In the genomic region with DNA sequence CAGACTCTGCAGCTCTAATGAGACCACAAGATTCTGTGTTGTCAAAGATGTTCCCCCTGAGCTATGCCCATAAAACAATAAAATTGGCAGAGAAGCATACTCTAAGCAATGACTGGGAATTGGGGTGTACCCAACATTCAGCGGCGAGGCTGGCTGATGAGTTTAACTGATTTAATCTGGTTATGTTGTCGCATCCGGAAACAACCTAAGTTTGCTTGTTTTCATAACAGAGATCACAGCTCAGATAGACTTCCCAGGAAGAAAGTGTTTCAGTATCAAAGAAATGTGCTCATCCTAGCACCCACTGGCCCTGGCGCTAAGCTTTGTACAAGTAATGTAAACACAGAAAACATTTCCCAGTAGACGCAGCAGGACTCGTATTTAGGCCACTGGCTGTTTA, we compare ENCODE assay signal across 16 cellular contexts. TPM values are rescaled to one million over a fixed set of nuclear protein-coding genes. Genes with fewer than 3 reads are reported as not detected.
DNase-seq lines count a peak whose midpoint lies in the region; TF ChIP-seq lines count a peak whose summit lies in the region.
"Had no signal": no experiment of that assay in that cellular context is flagged by ENCODE, and none has a peak within 500 bp of the region (broad histone marks: within the 10 kb centered on the region; RNA-seq: fewer than 3 reads in every experiment).

No MANE protein-coding gene starts in this region.

- no peaks in the 10 kb centered on the region for H3K27me3 ChIP-seq in prostate gland (replicated peaks; ENCODE audit: insufficient read depth)
- H3K27me3 ChIP-seq: BLaER1 treated with 17β-estradiol and CSF1 and Interleukin-3, amounts not matched to agents 10 nM and 100 nM had no signal

- 13% methylated on average over 7 of the region's 7 CpGs for WGBS in prostate gland

- H3K4me3 Mint-ChIP-seq in HFFc6, result no peak overlapping the region
- no peak overlapping the region for H3K4me3 Mint-ChIP-seq in chondrocyte (ENCODE audit: unreplicated experiment)
- H3K4me3 Mint-ChIP-seq in activated T-cell treated with anti-CD3 and anti-CD28 coated beads, Interleukin-2, amount 50 U/mL, for 24 hours, result no peak overlapping the region
- H3K4me3 Mint-ChIP-seq: GM23338 had no signal

- H3K36me3 Mint-ChIP-seq in HFFc6 (ENCODE audit: low read depth) (peaks cover 10% of the 10 kb centered on the region; the same call in 1 of the 2 replicates), chondrocyte (ENCODE audit: low read depth) (peaks cover 6% of the 10 kb centered on the region)
- no peaks in the 10 kb centered on the region for H3K36me3 Mint-ChIP-seq in activated T-cell treated with anti-CD3 and anti-CD28 coated beads, Interleukin-2, amount 50 U/mL, for 24 hours (ENCODE audit: low read depth)

- no peaks in the 10 kb centered on the region for H3K9me3 Mint-ChIP-seq in HFFc6
- H3K9me3 Mint-ChIP-seq in chondrocyte (ENCODE audit: low read depth), result no peaks in the 10 kb centered on the region
- no peaks in the 10 kb centered on the region for H3K9me3 Mint-ChIP-seq in activated T-cell treated with anti-CD3 and anti-CD28 coated beads, Interleukin-2, amount 50 U/mL, for 24 hours
- H3K9me3 Mint-ChIP-seq: GM23338 had no signal

- H3K27ac Mint-ChIP-seq in HFFc6, result peak overlapping the region; percentile 65; the same call in 1 of the 2 replicates
- H3K27ac Mint-ChIP-seq in chondrocyte (ENCODE audit: unreplicated experiment), result peak overlapping the region; percentile 11
- H3K27ac Mint-ChIP-seq in activated T-cell treated with anti-CD3 and anti-CD28 coated beads, Interleukin-2, amount 50 U/mL, for 24 hours, result no peak overlapping the region
- H3K27ac Mint-ChIP-seq: GM23338 had no signal

- no peaks in the 10 kb centered on the region for H3K9me3 ChIP-seq in prostate gland
- H3K9me3 ChIP-seq: A549; BLaER1 treated with 17β-estradiol and CSF1 and Interleukin-3, amounts not matched to agents 10 nM and 100 nM had no signal

- TF ChIP-seq POLR2A in prostate gland (IDR thresholded peaks at IDR 0.05), result no peak

- intact Hi-C loops in prostate gland (cut with DNase I), result loop anchor here (10.0 kb wide), 1 partner anchor 474 kb away; no protein-coding TSS in a partner anchor

- H3K4me1 Mint-ChIP-seq in HFFc6 (ENCODE audit: low read depth) (peaks cover 84% of the 10 kb centered on the region), chondrocyte (ENCODE audit: low read depth) (peaks cover 91% of the 10 kb centered on the region)
- H3K4me1 Mint-ChIP-seq in activated T-cell treated with anti-CD3 and anti-CD28 coated beads, Interleukin-2, amount 50 U/mL, for 24 hours (ENCODE audit: low read depth), result no peaks in the 10 kb centered on the region

- H3K4me3 ChIP-seq in prostate gland, result no peak overlapping the region
- H3K4me3 ChIP-seq: A549; BLaER1 treated with 17β-estradiol and CSF1 and Interleukin-3, amounts not matched to agents 10 nM and 100 nM; GM23338 had no signal

- H3K36me3 ChIP-seq in prostate gland, result no peaks in the 10 kb centered on the region
- H3K36me3 ChIP-seq: BLaER1 treated with 17β-estradiol and CSF1 and Interleukin-3, amounts not matched to agents 10 nM and 100 nM had no signal

- peak overlapping the region; percentile 20 to 47 for H3K27ac ChIP-seq in prostate gland
- H3K27ac ChIP-seq: A549; BLaER1 treated with 17β-estradiol and CSF1 and Interleukin-3, amounts not matched to agents 10 nM and 100 nM had no signal

- DNase-seq in NCI-H82 (lab: John Stamatoyannopoulos, UW), result peak; percentile 17
- DNase-seq in NCI-H82 treated with DMSO at 0.1 percent for 48 hours (lab: John Stamatoyannopoulos, UW; ENCODE audit: unreplicated experiment), result no peak
- DNase-seq in HFFc6, result peak; percentile 35
- no peak for DNase-seq in chondrocyte (ENCODE audit: low spot score)
- DNase-seq in prostate gland (ENCODE audit: low spot score), result no peak
- no peak for DNase-seq in HuH-7 (ENCODE audit: low spot score)
- DNase-seq in activated T-cell treated with anti-CD3 and anti-CD28 coated beads, Interleukin-2, amount 50 U/mL, for 24 hours, result no peak
- no peak for DNase-seq in globus pallidus (ENCODE audit: low spot score)
- DNase-seq: DMS53, KG1, NCI-H1092, NCI-H146, NCI-H2081 had no signal

- H3K27me3 Mint-ChIP-seq in HFFc6 (ENCODE audit: insufficient read depth), result peaks cover 4% of the 10 kb centered on the region; the same call in 1 of the 2 replicates
- no peaks in the 10 kb centered on the region for H3K27me3 Mint-ChIP-seq in chondrocyte (ENCODE audit: low read depth)
- peaks cover 14% of the 10 kb centered on the region for H3K27me3 Mint-ChIP-seq in activated T-cell treated with anti-CD3 and anti-CD28 coated beads, Interleukin-2, amount 50 U/mL, for 24 hours

- no peaks in the 10 kb centered on the region for H3K4me1 ChIP-seq in prostate gland (replicated peaks)
- H3K4me1 ChIP-seq: A549; BLaER1 treated with 17β-estradiol and CSF1 and Interleukin-3, amounts not matched to agents 10 nM and 100 nM had no signal

- TF ChIP-seq CTCF in HFFc6 (IDR thresholded peaks at IDR 0.05) (no peak), chondrocyte (IDR thresholded peaks at IDR 0.05) (no peak), prostate gland (IDR thresholded peaks at IDR 0.05) (no peak)

RNA-seq across cellular contexts. Expression of gene SEMA5A, which starts 7.4 kb away (rescaled TPM):
- 10 to 100 TPM; 54.2 to 69.7 (median 59.9) TPM for total RNA-seq in HFFc6 (2021; fragmentation: NEBNext Ultra II Directional; extraction: Animal tissue kit (Norgen Biotek cat#: 25700))
- total RNA-seq in chondrocyte (81.2 to 249 TPM (median 239 TPM) in 3 replicates), prostate gland (10 to 100 TPM in 1 of 2 donors, 1 to 10 TPM in 1; 4.5 to 21.7 TPM)

Comparison
In these comparisons a context has a peak if more than half of its experiments do, and no peak if none do; other contexts are left out.
1. DNase-seq: peak in NCI-H82 (single experiment) and HFFc6 (single experiment); none in NCI-H82 treated with DMSO at 0.1 percent for 48 hours (single experiment), chondrocyte (single experiment), prostate gland (single experiment), HuH-7 (single experiment), activated T-cell treated with anti-CD3 and anti-CD28 coated beads, Interleukin-2, amount 50 U/mL, for 24 hours (single experiment) and globus pallidus (single experiment).